8 cellular contexts compared by ENCODE assay signal in genomic region chr5:160439205-160439600, GRCh38. TPM values are rescaled to one million over a fixed set of nuclear protein-coding genes. Genes with fewer than 3 reads are reported as not detected.
DNase-seq lines count a peak whose midpoint lies in the region; ATAC-seq and TF ChIP-seq lines count a peak whose summit lies in the region.

No MANE protein-coding gene starts in this region.

- H3K4me3 Mint-ChIP-seq in naive thymus-derived CD8-positive, alpha-beta T cell: peak overlapping the region; percentile 81 to 95 (median 87)

- H4K20me1 ChIP-seq in PC-9 (ENCODE audit: insufficient read depth): no peaks in the 10 kb centered on the region

- H3K4me3 ChIP-seq in PC-9: peak overlapping the region; percentile 61

- no peak for TF ChIP-seq EP300 in Ishikawa (IDR thresholded peaks at IDR 0.05; ENCODE audit: borderline replicate concordance)

- H3K36me3 Mint-ChIP-seq in naive thymus-derived CD8-positive, alpha-beta T cell: no peaks in the 10 kb centered on the region

- DNase-seq in DMS79 (lab: John Stamatoyannopoulos, UW) (peak; percentile 20), PC-9 (peak; percentile 57 to 83), activated T-helper 1 cell treated with Interleukin-2 at 50 U/mL for 16 hours (ENCODE audit: low read depth) (peak; percentile 77), fibroblast of peridontal ligament (ENCODE audit: extremely low read depth) (peak; percentile 74)
- peak; percentile 70 to 95 (median 83) for DNase-seq in naive thymus-derived CD8-positive, alpha-beta T cell
- peak; percentile 70 to 92 (median 80) for DNase-seq in stimulated activated naive CD4-positive, alpha-beta T cell (lab: John Stamatoyannopoulos, UW)

- no peaks in the 10 kb centered on the region for H3K9me3 Mint-ChIP-seq in naive thymus-derived CD8-positive, alpha-beta T cell

- H3K27ac Mint-ChIP-seq in naive thymus-derived CD8-positive, alpha-beta T cell: peak overlapping the region; percentile 14 to 94 (median 89)

- no peaks in the 10 kb centered on the region for H3K79me2 ChIP-seq in PC-9 (ENCODE audit: low read depth)

- H3K4me1 ChIP-seq in PC-9 (replicated peaks; ENCODE audit: insufficient read depth): peaks cover 6% of the 10 kb centered on the region; the same call in 1 of the 2 replicates

- peak; percentile 93 for TF ChIP-seq CTCF in PC-9 (conservative IDR thresholded peaks at IDR 0.05)

- no peaks in the 10 kb centered on the region for H3K9me2 ChIP-seq in PC-9 (ENCODE audit: insufficient read depth)

- intact Hi-C loops in PC-9 (cut with micrococcal nuclease; ENCODE audit: unreplicated experiment): loop anchor here (2.0 to 5.0 kb wide), 2 partner anchors 70 to 348 kb away; no protein-coding TSS in a partner anchor

- peak overlapping the region; percentile 86 for H2AFZ ChIP-seq in PC-9

- CTCF ChIA-PET in PC-9 (lab: Charles Lee): interaction anchor here (0.5 to 2.0 kb wide), 3 partner anchors 20 to 1362 kb away, joined by 6 to 23 read pairs (median 8); partner anchors contain the start of gene SLU7

- peak; percentile 51 for TF ChIP-seq RAD21 in Ishikawa (IDR thresholded peaks at IDR 0.05; ENCODE audit: low read depth)

- POLR2A ChIA-PET in PC-9 (lab: Charles Lee; ENCODE audit: unreplicated experiment): no interaction called here
- POLR2A ChIA-PET in naive thymus-derived CD8-positive, alpha-beta T cell (lab: Charles Lee): interaction anchor here (0.8 to 1.6 kb wide), 3 partner anchors 20 to 39 kb away, joined by 3 to 15 read pairs (median 6); partner anchors contain the start of gene SLU7

- no peaks in the 10 kb centered on the region for H3K36me3 ChIP-seq in PC-9 (ENCODE audit: low read depth)

- no peaks in the 10 kb centered on the region for H3K9me3 ChIP-seq in PC-9 (ENCODE audit: insufficient read depth, low read depth)

- peaks cover 4 to 23% (median 10%) of the 10 kb centered on the region in 4 donors for H3K4me1 Mint-ChIP-seq in naive thymus-derived CD8-positive, alpha-beta T cell

- H3K4me2 ChIP-seq in PC-9: peak overlapping the region; percentile 96

- H3K27me3 ChIP-seq in PC-9 (ENCODE audit: insufficient read depth, low read depth): no peaks in the 10 kb centered on the region

- H3K27me3 Mint-ChIP-seq in naive thymus-derived CD8-positive, alpha-beta T cell: peaks cover 0 to 20% (median 9%) of the 10 kb centered on the region in 5 donors

- no peak overlapping the region for H3K27ac ChIP-seq in PC-9

- peak; percentile 52 for ATAC-seq in GM21619 (IDR thresholded peaks at IDR 0.05; ENCODE audit: unreplicated experiment)
- ATAC-seq in naive thymus-derived CD8-positive, alpha-beta T cell: peak; percentile 81 to 85

- BruUV-seq in PC-9 (replicated peaks; lab: Mats Ljungman, UMichigan): no TSS peak

- no peaks in the 10 kb centered on the region for H3F3A ChIP-seq in PC-9 (ENCODE audit: insufficient read depth, low read depth)

TF ChIP-seq in Ishikawa, 13 proteins besides CTCF, POLR2A, EP300 and RAD21:
- peak; percentile 68 for TF ChIP-seq TEAD4 (IDR thresholded peaks at IDR 0.05)
- TF ChIP-seq MAX (IDR thresholded peaks at IDR 0.05): no peak
- TF ChIP-seq TCF12 (IDR thresholded peaks at IDR 0.05; ENCODE audit: low read depth): no peak
- peak; percentile 63 for TF ChIP-seq USF1 (IDR thresholded peaks at IDR 0.05)
- no peak for TF ChIP-seq NFIC (IDR thresholded peaks at IDR 0.05)

RNA-seq across cellular contexts. Expression of gene PTTG1, which starts 17.5 kb away (rescaled TPM):
- 262 and 272 TPM in 2 replicates for total RNA-seq in PC-9 (2021)
- total RNA-seq in naive thymus-derived CD8-positive, alpha-beta T cell: 1 to 10 TPM; 2.7 to 4.2 TPM
- 10 to 100 TPM in 1 of 3 donors, 1 to 10 TPM in 2; 7.1 to 18.9 (median 8.9) TPM for polyA plus RNA-seq in naive thymus-derived CD8-positive, alpha-beta T cell

RNA-seq across cellular contexts. Expression of gene SLU7, which starts 20.3 kb away (rescaled TPM):
- total RNA-seq in PC-9 (2021): 53.6 and 75.3 TPM in 2 replicates
- total RNA-seq in naive thymus-derived CD8-positive, alpha-beta T cell: 10 to 100 TPM; 94.2 to 95.0 TPM
- 10 to 100 TPM; 70.5 to 79.8 (median 71.1) TPM for polyA plus RNA-seq in naive thymus-derived CD8-positive, alpha-beta T cell

RNA-seq across cellular contexts. Expression of gene FAM200C, which starts 39.3 kb away (rescaled TPM):
- 8.6 and 10.5 TPM in 2 replicates for total RNA-seq in PC-9 (2021)
- under 1 TPM; 0.47 to 0.49 TPM for total RNA-seq in naive thymus-derived CD8-positive, alpha-beta T cell
- polyA plus RNA-seq in naive thymus-derived CD8-positive, alpha-beta T cell: under 1 TPM; 0.15 to 0.47 (median 0.24) TPM

Comparison
In these comparisons a context has a peak if more than half of its experiments do, and no peak if none do; other contexts are left out.
1. DNase-seq: peak in every context shown above with its lines; median percentile 83 in naive thymus-derived CD8-positive, alpha-beta T cell; 80 in stimulated activated naive CD4-positive, alpha-beta T cell; 77 in activated T-helper 1 cell treated with Interleukin-2 at 50 U/mL for 16 hours; 74 in fibroblast of peridontal ligament; 70 in PC-9; 20 in DMS79.
2. RNA of gene PTTG1, which starts 17.5 kb away (total RNA-seq): 262 to 272 TPM in PC-9; 2.7 to 4.2 TPM in naive thymus-derived CD8-positive, alpha-beta T cell; every median in the first group is over 10 times any median in the second.